In genomic region chr14:99199854-99200653, GRCh38 we compare ENCODE assay signal across 13 cellular contexts.
DNase-seq lines count a peak whose midpoint lies in the region; ATAC-seq and TF ChIP-seq lines count a peak whose summit lies in the region.
"Had no signal": no experiment of that assay in that cellular context is flagged by ENCODE, and none has a peak within 500 bp of the region (broad histone marks: within the 10 kb centered on the region; RNA-seq: fewer than 3 reads in every experiment).

No MANE protein-coding gene starts in this region.

- DNase-seq in activated T-cell treated with anti-CD3 and anti-CD28 coated beads, Interleukin-2, amount 50 U/mL, for 24 hours, result no peak
- DNase-seq in activated T-cell treated with anti-CD3 and anti-CD28 coated beads, Interleukin-2, amount 50 U/mL, for 48 hours, result no peak
- DNase-seq in NCI-H524 treated with DMSO at 0.1 percent for 48 hours (lab: John Stamatoyannopoulos, UW) (peak; percentile 87), cerebellum (ENCODE audit: low spot score) (peak; percentile 86), psoas muscle (peak in 1 of 2 donors; percentile 63), DMS53 treated with DMSO at 0.1 percent for 48 hours (lab: John Stamatoyannopoulos, UW; ENCODE audit: unreplicated experiment) (no peak), GM19240 (ENCODE audit: insufficient read length, low spot score) (no peak)
- DNase-seq: aorta, NCI-H146, ovary, thyroid gland had no signal

- TF ChIP-seq CTCF in psoas muscle (IDR thresholded peaks at IDR 0.05), result no peak

- H3K36me3 ChIP-seq in psoas muscle (ENCODE audit: insufficient read depth in 1 of 2, low read depth in 1 of 2), result no peaks in the 10 kb centered on the region
- H3K36me3 ChIP-seq: ovary, thyroid gland had no signal

- H3K27me3 ChIP-seq in psoas muscle (ENCODE audit: insufficient read depth in 3 of 3, low read length in 2 of 3), result no peaks in the 10 kb centered on the region
- H3K27me3 ChIP-seq: ovary, thyroid gland had no signal

- no peak overlapping the region for H3K27ac ChIP-seq in psoas muscle
- H3K27ac ChIP-seq: ovary, thyroid gland had no signal

- peaks cover 100% of the 10 kb centered on the region for H3K4me1 Mint-ChIP-seq in activated T-cell treated with anti-CD3 and anti-CD28 coated beads, Interleukin-2, amount 50 U/mL, for 24 hours (ENCODE audit: low read depth)

- no peaks in the 10 kb centered on the region for H3K9me3 ChIP-seq in psoas muscle
- H3K9me3 ChIP-seq: ovary, thyroid gland had no signal

- H3K4me1 ChIP-seq in psoas muscle, result peaks cover 8% of the 10 kb centered on the region

- H3K4me3 ChIP-seq in psoas muscle, result no peak overlapping the region
- H3K4me3 ChIP-seq: ovary, thyroid gland had no signal

- no peaks in the 10 kb centered on the region for H3K9me3 Mint-ChIP-seq in activated T-cell treated with anti-CD3 and anti-CD28 coated beads, Interleukin-2, amount 50 U/mL, for 24 hours

- H3K27ac Mint-ChIP-seq in activated T-cell treated with anti-CD3 and anti-CD28 coated beads, Interleukin-2, amount 50 U/mL, for 24 hours, result peak overlapping the region; percentile 95

- peaks cover 86% of the 10 kb centered on the region for H3K36me3 Mint-ChIP-seq in activated T-cell treated with anti-CD3 and anti-CD28 coated beads, Interleukin-2, amount 50 U/mL, for 24 hours (ENCODE audit: low read depth)

- intact Hi-C loops in psoas muscle (cut with DNase I), result no loop called here

- H3K4me3 Mint-ChIP-seq in activated T-cell treated with anti-CD3 and anti-CD28 coated beads, Interleukin-2, amount 50 U/mL, for 24 hours, result peak overlapping the region; percentile 67

- no peaks in the 10 kb centered on the region for H3K27me3 Mint-ChIP-seq in activated T-cell treated with anti-CD3 and anti-CD28 coated beads, Interleukin-2, amount 50 U/mL, for 24 hours

- ATAC-seq in psoas muscle, result peak; percentile 48 to 92 (median 82)
- no peak for ATAC-seq in HG02759 (IDR thresholded peaks at IDR 0.05; ENCODE audit: unreplicated experiment)
- ATAC-seq: activated CD4-positive, CD25-positive, alpha-beta regulatory T cell treated with anti-CD3 and anti-CD28 coated beads, Interleukin-2, amount 50 U/mL, for 24 hours had no signal

- WGBS in psoas muscle, 3 donors, result 29 to 40% (median 34%) methylated on average over 16 of the region's 16 CpGs

Comparison
In these comparisons a context has a peak if more than half of its experiments do, and no peak if none do; other contexts are left out.
1. DNase-seq: peak in NCI-H524 treated with DMSO at 0.1 percent for 48 hours (single experiment) and cerebellum (single experiment); none in activated T-cell treated with anti-CD3 and anti-CD28 coated beads, Interleukin-2, amount 50 U/mL, for 24 hours (single experiment), activated T-cell treated with anti-CD3 and anti-CD28 coated beads, Interleukin-2, amount 50 U/mL, for 48 hours (0 of 2), DMS53 treated with DMSO at 0.1 percent for 48 hours (single experiment) and GM19240 (single experiment).